ENCODE assay signal across 8 cellular contexts in genomic region chr1:224266936-224267856, GRCh38.
DNase-seq lines count a peak whose midpoint lies in the region; ATAC-seq and TF ChIP-seq lines count a peak whose summit lies in the region.
"Not testable (repeated sequence)": the region's sequence is repeated elsewhere in the genome, so short reads cannot be mapped to it uniquely, and the experiment has no call there.

No MANE protein-coding gene starts in this region.

- peaks cover 35% of the 10 kb centered on the region for H3K4me1 Mint-ChIP-seq in activated CD4-positive, alpha-beta T cell treated with anti-CD3 and anti-CD28 coated beads, Interleukin-2, amount 10 ng/mL, durations not matched to agents 24 days and 14 days
- H3K4me1 Mint-ChIP-seq in activated naive CD4-positive, alpha-beta T cell treated with anti-CD3 and anti-CD28 coated beads, Interleukin-2, amount 10 ng/mL, durations not matched to agents 7 days and 5 days: peaks cover 49% of the 10 kb centered on the region

- not testable (repeated sequence) for H4K20me1 ChIP-seq in BLaER1 treated with 17β-estradiol and CSF1 and Interleukin-3, amounts not matched to agents 10 nM and 100 nM

- H3K4me3 Mint-ChIP-seq in activated CD4-positive, alpha-beta T cell treated with anti-CD3 and anti-CD28 coated beads, Interleukin-2, amount 10 ng/mL, durations not matched to agents 24 days and 14 days; activated naive CD4-positive, alpha-beta T cell treated with anti-CD3 and anti-CD28 coated beads, Interleukin-2, amount 10 ng/mL, durations not matched to agents 7 days and 5 days: not testable (repeated sequence)

- peaks cover 24 to 83% (median 65%) of the 10 kb centered on the region in 11 experiments for H3K36me3 ChIP-seq in BLaER1 treated with 17β-estradiol and CSF1 and Interleukin-3, amounts not matched to agents 10 nM and 100 nM
- not testable (repeated sequence) for H3K36me3 ChIP-seq in parathyroid adenoma (ENCODE audit: control insufficient read depth, insufficient read depth, low read length)

- H3K9ac ChIP-seq in BLaER1 treated with 17β-estradiol and CSF1 and Interleukin-3, amounts not matched to agents 10 nM and 100 nM: 0 out of 22 replicates have a peak overlapping the region, but pooled peaks of 2 of the 11 experiments have one; percentile 6 to 7
- H3K9ac ChIP-seq in parathyroid adenoma: not testable (repeated sequence)

- CTCF ChIA-PET in activated naive CD4-positive, alpha-beta T cell treated with anti-CD3 and anti-CD28 coated beads, Interleukin-2, amount 10 ng/mL, durations not matched to agents 7 days and 5 days (lab: Charles Lee): not testable (repeated sequence)

- H3K4me3 ChIP-seq in BLaER1 treated with 17β-estradiol and CSF1 and Interleukin-3, amounts not matched to agents 10 nM and 100 nM; parathyroid adenoma (ENCODE audit: low read depth, low read length): not testable (repeated sequence)

- H3K27ac ChIP-seq in BLaER1 treated with 17β-estradiol and CSF1 and Interleukin-3, amounts not matched to agents 10 nM and 100 nM: peak overlapping the region in 7 of 11 experiments; percentile 15 to 59 (median 44); a peak in 13 of 22 replicates
- peak overlapping the region; percentile 5 for H3K27ac ChIP-seq in parathyroid adenoma

- H3K4me2 ChIP-seq in BLaER1 treated with 17β-estradiol and CSF1 and Interleukin-3, amounts not matched to agents 10 nM and 100 nM: peak overlapping the region; percentile 18 to 77 (median 60); a peak in 21 of 22 replicates
- peak overlapping the region; percentile 17 for H3K4me2 ChIP-seq in parathyroid adenoma (ENCODE audit: low read length)

- H3K4me1 ChIP-seq in BLaER1 treated with 17β-estradiol and CSF1 and Interleukin-3, amounts not matched to agents 10 nM and 100 nM: peaks cover 31 to 47% (median 41%) of the 10 kb centered on the region in 10 experiments
- H3K4me1 ChIP-seq in parathyroid adenoma: not testable (repeated sequence)

- not testable (repeated sequence) for H3K27me3 ChIP-seq in BLaER1 treated with 17β-estradiol and CSF1 and Interleukin-3, amounts not matched to agents 10 nM and 100 nM; parathyroid adenoma (ENCODE audit: control insufficient read depth, insufficient read depth, low read length)

- ATAC-seq in GM18498 (IDR thresholded peaks at IDR 0.05; ENCODE audit: unreplicated experiment) (peak; percentile 48), HG02852 (IDR thresholded peaks at IDR 0.05; ENCODE audit: unreplicated experiment) (peak; percentile 20)

- H3K36me3 Mint-ChIP-seq in activated CD4-positive, alpha-beta T cell treated with anti-CD3 and anti-CD28 coated beads, Interleukin-2, amount 10 ng/mL, durations not matched to agents 24 days and 14 days (ENCODE audit: low read depth): peaks cover 64% of the 10 kb centered on the region
- peaks cover 56% of the 10 kb centered on the region for H3K36me3 Mint-ChIP-seq in activated naive CD4-positive, alpha-beta T cell treated with anti-CD3 and anti-CD28 coated beads, Interleukin-2, amount 10 ng/mL, durations not matched to agents 7 days and 5 days

- peak overlapping the region; percentile 29 for H3K27ac Mint-ChIP-seq in activated CD4-positive, alpha-beta T cell treated with anti-CD3 and anti-CD28 coated beads, Interleukin-2, amount 10 ng/mL, durations not matched to agents 24 days and 14 days
- H3K27ac Mint-ChIP-seq in activated naive CD4-positive, alpha-beta T cell treated with anti-CD3 and anti-CD28 coated beads, Interleukin-2, amount 10 ng/mL, durations not matched to agents 7 days and 5 days: peak overlapping the region; percentile 64

- H3K79me2 ChIP-seq in parathyroid adenoma: not testable (repeated sequence)

- not testable (repeated sequence) for TF ChIP-seq CTCF in parathyroid adenoma (IDR thresholded peaks at IDR 0.05)

- H2AFZ ChIP-seq in parathyroid adenoma: not testable (repeated sequence)

- DNase-seq in NCI-H2171 (lab: John Stamatoyannopoulos, UW): peak; percentile 43
- DNase-seq in activated CD4-positive, alpha-beta T cell treated with anti-CD3 and anti-CD28 coated beads, Interleukin-2, amount 10 ng/mL, durations not matched to agents 24 days and 14 days; activated naive CD4-positive, alpha-beta T cell treated with anti-CD3 and anti-CD28 coated beads, Interleukin-2, amount 10 ng/mL, durations not matched to agents 7 days and 5 days: not testable (repeated sequence)
- peak; percentile 56 for DNase-seq in foreskin melanocyte

- not testable (repeated sequence) for H3K9me3 ChIP-seq in BLaER1 treated with 17β-estradiol and CSF1 and Interleukin-3, amounts not matched to agents 10 nM and 100 nM (replicated peaks in 1 of 11); parathyroid adenoma (ENCODE audit: control insufficient read depth, low read length)

- not testable (repeated sequence) for H3K27me3 Mint-ChIP-seq in activated CD4-positive, alpha-beta T cell treated with anti-CD3 and anti-CD28 coated beads, Interleukin-2, amount 10 ng/mL, durations not matched to agents 24 days and 14 days; activated naive CD4-positive, alpha-beta T cell treated with anti-CD3 and anti-CD28 coated beads, Interleukin-2, amount 10 ng/mL, durations not matched to agents 7 days and 5 days

- intact Hi-C loops in activated CD4-positive, alpha-beta T cell treated with anti-CD3 and anti-CD28 coated beads, Interleukin-2, amount 10 ng/mL, durations not matched to agents 24 days and 14 days (cut with micrococcal nuclease): loop anchor here (10.0 kb wide), 1 partner anchor 148 kb away; no protein-coding TSS in a partner anchor

- H3K9me3 Mint-ChIP-seq in activated CD4-positive, alpha-beta T cell treated with anti-CD3 and anti-CD28 coated beads, Interleukin-2, amount 10 ng/mL, durations not matched to agents 24 days and 14 days; activated naive CD4-positive, alpha-beta T cell treated with anti-CD3 and anti-CD28 coated beads, Interleukin-2, amount 10 ng/mL, durations not matched to agents 7 days and 5 days: not testable (repeated sequence)
